Comparison of ENCODE assay signal across 1 cellular context in the genomic region with DNA sequence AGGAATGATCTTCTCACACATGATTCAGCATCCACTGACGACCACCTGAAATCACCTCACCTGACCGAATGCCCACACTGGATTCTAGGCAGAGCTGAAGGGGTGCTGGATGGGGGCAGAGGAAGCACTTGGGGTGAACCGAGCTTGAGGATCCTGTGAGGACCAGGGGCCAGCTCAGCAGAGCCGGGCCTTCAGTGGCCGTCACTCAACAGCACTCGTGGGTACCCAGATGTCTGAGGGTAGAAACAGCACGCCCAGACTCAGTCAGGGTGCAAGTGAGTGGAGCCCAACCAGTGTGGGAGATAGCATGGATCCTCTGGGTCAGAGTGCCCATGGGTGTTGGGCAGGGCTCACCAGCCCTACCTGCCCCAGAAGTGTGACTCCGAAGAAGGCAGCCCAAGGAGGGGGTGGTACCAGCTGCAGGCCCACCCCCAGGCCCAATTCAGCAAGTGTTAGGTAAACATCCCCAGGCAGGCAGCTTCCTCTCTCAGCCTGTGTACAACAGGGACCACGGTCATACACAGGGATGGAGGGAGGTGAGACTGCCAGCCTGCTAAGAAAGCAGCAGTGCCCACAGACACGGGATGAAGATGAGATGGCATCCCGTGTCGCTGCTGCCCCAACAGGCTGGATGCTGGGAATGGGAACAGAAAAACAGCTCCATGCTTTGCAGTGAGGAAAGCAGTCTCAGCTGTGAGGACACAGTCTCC.
TF ChIP-seq lines count a peak whose summit lies in the region.

No MANE protein-coding gene starts in this region.

TF ChIP-seq in IMR-90, 13 proteins besides CTCF, POLR2A, EP300 and RAD21:
- no peak for TF ChIP-seq NFE2L2 (IDR thresholded peaks at IDR 0.05; ENCODE audit: low read depth, low read length)
